1 cellular context compared by ENCODE assay signal in the genomic region with DNA sequence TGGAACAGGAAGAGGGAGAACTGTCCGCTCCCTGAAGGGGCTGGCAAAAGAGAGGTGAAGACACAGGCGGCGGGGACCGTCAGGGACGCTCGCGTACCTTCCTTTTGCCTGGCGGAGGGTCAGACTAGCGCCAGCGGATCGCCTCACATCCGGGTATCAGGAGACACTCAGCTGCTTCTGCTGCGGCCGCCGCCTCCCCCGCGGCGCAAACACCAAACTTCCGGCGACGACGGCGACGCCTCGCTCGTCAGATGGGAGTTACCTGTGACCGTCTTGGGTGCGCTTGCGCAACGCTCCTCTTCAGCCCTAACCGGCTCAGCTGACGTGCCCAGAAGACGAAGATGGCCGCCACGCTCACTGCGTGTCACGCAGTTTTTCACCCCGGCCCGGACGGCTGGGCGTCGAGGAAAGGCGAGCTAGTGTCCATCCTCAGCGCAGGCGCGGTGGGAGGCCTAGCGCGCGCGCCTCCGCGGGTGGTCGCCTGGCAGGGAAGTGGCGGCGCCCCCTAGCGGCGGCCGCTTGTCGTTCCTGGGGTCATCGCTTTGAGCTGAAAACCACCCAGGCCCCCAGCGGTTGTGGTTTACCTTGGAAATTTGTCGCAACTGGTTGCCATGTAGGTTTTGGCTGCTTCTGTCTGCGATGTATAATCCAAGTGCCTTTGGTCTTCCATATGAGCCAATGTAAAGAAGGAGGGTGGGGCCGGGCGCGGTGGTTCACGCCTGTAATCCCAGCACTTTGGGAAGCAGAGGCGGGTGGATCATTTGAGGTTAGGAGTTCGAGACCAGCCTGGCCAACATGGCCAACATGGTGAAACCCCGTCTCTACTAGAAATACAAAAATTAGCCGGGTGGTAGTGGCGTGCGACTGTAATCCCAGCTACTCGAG.
TF ChIP-seq lines count a peak whose summit lies in the region.

ESCO1 (minus strand) TSS at position 179 of the 885 bp plus-strand sequence. CDS start 25,861 bp downstream, outside the sequence.

TF ChIP-seq in K562, 482 proteins besides CTCF, POLR2A, EP300 and RAD21 (continued from another document and continues in another):
- TF ChIP-seq REST (CRISPR knock-in tag; IDR thresholded peaks at IDR 0.05; ENCODE audit: low read depth) (no peak; the same call in 1 of the 2 replicates), NFATC3 (IDR thresholded peaks at IDR 0.05) (no peak), SMARCC2 (IDR thresholded peaks at IDR 0.05; ENCODE audit: low read depth) (no peak), ZKSCAN8 (CRISPR knock-in tag; IDR thresholded peaks at IDR 0.05) (no peak), TAL1 (IDR thresholded peaks at IDR 0.05) (no peak), SMARCE1 (IDR thresholded peaks at IDR 0.05) (no peak), AFF4 (CRISPR knock-in tag; IDR thresholded peaks at IDR 0.05) (peak; percentile 70), ZNF232 (CRISPR knock-in tag; IDR thresholded peaks at IDR 0.05) (no peak), TCFL5 (CRISPR knock-in tag; conservative IDR thresholded peaks at IDR 0.05) (no peak; the same call in 1 of the 2 replicates), MCM2 (IDR thresholded peaks at IDR 0.05; ENCODE audit: low read depth) (no peak), ZNF224 (CRISPR knock-in tag; IDR thresholded peaks at IDR 0.05) (no peak), ZNF146 (CRISPR knock-in tag; IDR thresholded peaks at IDR 0.05; ENCODE audit: unreplicated experiment) (no peak), E2F4 (CRISPR knock-in tag; IDR thresholded peaks at IDR 0.05; ENCODE audit: low read depth) (0 out of 2 replicates have a peak, but pooled peaks have one; percentile 44), CAMTA2 (CRISPR knock-in tag; conservative IDR thresholded peaks at IDR 0.05) (no peak), FOXP1 (CRISPR knock-in tag; IDR thresholded peaks at IDR 0.05) (peak; percentile 78; the same call in 1 of the 2 replicates), RBM39 (optimal IDR thresholded peaks at IDR 0.05; ENCODE audit: low read depth, low read length) (no peak), TARDBP (IDR thresholded peaks at IDR 0.05) (peak; percentile 37; the same call in 1 of the 2 replicates), HDGF (IDR thresholded peaks at IDR 0.05) (no peak), JUN (IDR thresholded peaks at IDR 0.05; ENCODE audit: borderline replicate concordance, low read depth, low read length) (peak; percentile 47; the same call in 1 of the 2 replicates), JUN (CRISPR knock-in tag; IDR thresholded peaks at IDR 0.05; ENCODE audit: borderline replicate concordance) (no peak), RB1 (IDR thresholded peaks at IDR 0.05; ENCODE audit: low read depth) (peak; percentile 77), SAFB2 (IDR thresholded peaks at IDR 0.05; ENCODE audit: borderline replicate concordance, low read depth, low read length, severe bottlenecking) (no peak), SMAD3 (CRISPR knock-in tag; conservative IDR thresholded peaks at IDR 0.05) (peak; percentile 64; the same call in 1 of the 2 replicates), SMAD1 (IDR thresholded peaks at IDR 0.05; ENCODE audit: low read depth, low read length, partially characterized antibody) (peak; percentile 57), EP400 (IDR thresholded peaks at IDR 0.05) (peak; percentile 95), GTF2E2 (tag; IDR thresholded peaks at IDR 0.05) (0 out of 2 replicates have a peak, but pooled peaks have one; percentile 61), MYC (IDR thresholded peaks at IDR 0.05; ENCODE audit: low read depth, low read length) (peak; percentile 90), MYC (CRISPR knock-in tag; IDR thresholded peaks at IDR 0.05; ENCODE audit: borderline replicate concordance, low read depth) (no peak), ZNF551 (CRISPR knock-in tag; IDR thresholded peaks at IDR 0.05) (no peak), NUFIP1 (IDR thresholded peaks at IDR 0.05; ENCODE audit: partially characterized antibody) (no peak), HMGXB4 (CRISPR knock-in tag; IDR thresholded peaks at IDR 0.05) (peak; percentile 95; the same call in 1 of the 2 replicates), ZNF24 (IDR thresholded peaks at IDR 0.05) (0 out of 2 replicates have a peak, but pooled peaks have one; percentile 13), ZNF780A (CRISPR knock-in tag; IDR thresholded peaks at IDR 0.05) (no peak), L3MBTL2 (IDR thresholded peaks at IDR 0.05) (peak; percentile 99), ZEB2 (IDR thresholded peaks at IDR 0.05) (0 out of 2 replicates have a peak, but pooled peaks have one; percentile 60), POLR3A (IDR thresholded peaks at IDR 0.05; ENCODE audit: borderline replicate concordance, extremely low read depth, insufficient read depth, insufficient read length) (no peak), ZKSCAN1 (IDR thresholded peaks at IDR 0.05; ENCODE audit: low read depth, low read length) (peak; percentile 47), ZBTB12 (CRISPR knock-in tag; IDR thresholded peaks at IDR 0.05) (peak; percentile 68), MBD2 (IDR thresholded peaks at IDR 0.05; ENCODE audit: borderline replicate concordance, low read depth) (peak; percentile 46), ESRRA (IDR thresholded peaks at IDR 0.05; ENCODE audit: borderline replicate concordance, low read depth) (peak; percentile 85; the same call in 1 of the 2 replicates)
- TF ChIP-seq, protein P1, sequence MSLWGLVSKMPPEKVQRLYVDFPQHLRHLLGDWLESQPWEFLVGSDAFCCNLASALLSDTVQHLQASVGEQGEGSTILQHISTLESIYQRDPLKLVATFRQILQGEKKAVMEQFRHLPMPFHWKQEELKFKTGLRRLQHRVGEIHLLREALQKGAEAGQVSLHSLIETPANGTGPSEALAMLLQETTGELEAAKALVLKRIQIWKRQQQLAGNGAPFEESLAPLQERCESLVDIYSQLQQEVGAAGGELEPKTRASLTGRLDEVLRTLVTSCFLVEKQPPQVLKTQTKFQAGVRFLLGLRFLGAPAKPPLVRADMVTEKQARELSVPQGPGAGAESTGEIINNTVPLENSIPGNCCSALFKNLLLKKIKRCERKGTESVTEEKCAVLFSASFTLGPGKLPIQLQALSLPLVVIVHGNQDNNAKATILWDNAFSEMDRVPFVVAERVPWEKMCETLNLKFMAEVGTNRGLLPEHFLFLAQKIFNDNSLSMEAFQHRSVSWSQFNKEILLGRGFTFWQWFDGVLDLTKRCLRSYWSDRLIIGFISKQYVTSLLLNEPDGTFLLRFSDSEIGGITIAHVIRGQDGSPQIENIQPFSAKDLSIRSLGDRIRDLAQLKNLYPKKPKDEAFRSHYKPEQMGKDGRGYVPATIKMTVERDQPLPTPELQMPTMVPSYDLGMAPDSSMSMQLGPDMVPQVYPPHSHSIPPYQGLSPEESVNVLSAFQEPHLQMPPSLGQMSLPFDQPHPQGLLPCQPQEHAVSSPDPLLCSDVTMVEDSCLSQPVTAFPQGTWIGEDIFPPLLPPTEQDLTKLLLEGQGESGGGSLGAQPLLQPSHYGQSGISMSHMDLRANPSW (CRISPR knock-in tag; IDR thresholded peaks at IDR 0.05): peak; percentile 47; the same call in 1 of the 2 replicates
- TF ChIP-seq, protein P2, sequence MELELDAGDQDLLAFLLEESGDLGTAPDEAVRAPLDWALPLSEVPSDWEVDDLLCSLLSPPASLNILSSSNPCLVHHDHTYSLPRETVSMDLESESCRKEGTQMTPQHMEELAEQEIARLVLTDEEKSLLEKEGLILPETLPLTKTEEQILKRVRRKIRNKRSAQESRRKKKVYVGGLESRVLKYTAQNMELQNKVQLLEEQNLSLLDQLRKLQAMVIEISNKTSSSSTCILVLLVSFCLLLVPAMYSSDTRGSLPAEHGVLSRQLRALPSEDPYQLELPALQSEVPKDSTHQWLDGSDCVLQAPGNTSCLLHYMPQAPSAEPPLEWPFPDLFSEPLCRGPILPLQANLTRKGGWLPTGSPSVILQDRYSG (tag; conservative IDR thresholded peaks at IDR 0.05; ENCODE audit: low read depth): no peak
